ENCODE assay signal across 17 cellular contexts in the genomic region with DNA sequence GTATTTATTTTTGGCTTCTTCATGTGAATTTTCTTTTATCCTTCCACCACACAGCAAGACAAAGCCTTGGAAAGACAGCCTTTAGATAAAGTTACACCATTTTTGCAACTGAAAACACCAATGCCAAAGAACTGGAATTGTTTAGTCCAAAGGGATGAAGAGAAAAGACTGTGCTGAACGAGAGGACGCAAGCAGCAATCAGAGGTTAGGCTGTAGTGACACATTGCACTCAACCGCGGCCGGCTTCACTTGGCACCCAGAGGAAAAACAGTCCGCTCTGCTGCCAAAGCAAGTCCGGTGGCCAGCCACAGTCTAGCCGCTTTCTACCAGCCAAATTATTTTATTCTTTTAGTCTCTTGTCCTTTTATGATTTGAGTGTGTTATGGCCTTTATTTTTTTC. TPM values are rescaled to one million over a fixed set of nuclear protein-coding genes. Genes with fewer than 3 reads are reported as not detected.
DNase-seq lines count a peak whose midpoint lies in the region; ATAC-seq and TF ChIP-seq lines count a peak whose summit lies in the region.
"Had no signal": no experiment of that assay in that cellular context is flagged by ENCODE, and none has a peak within 500 bp of the region (broad histone marks: within the 10 kb centered on the region; RNA-seq: fewer than 3 reads in every experiment).

No MANE protein-coding gene starts in this region.

- H3K4me1 ChIP-seq in Karpas-422 (ENCODE audit: low read length), result no peaks in the 10 kb centered on the region
- peaks cover 0 to 66% (median 27%) of the 10 kb centered on the region in 4 donors for H3K4me1 ChIP-seq in right lobe of liver
- peaks cover 30% of the 10 kb centered on the region for H3K4me1 ChIP-seq in skeletal muscle satellite cell (ENCODE audit: control insufficient read depth, insufficient read depth, low read length)

- intact Hi-C loops in right lobe of liver (cut with DNase I) (no loop called here), CD14-positive monocyte (cut with micrococcal nuclease) (no loop called here)

- H3K4me2 ChIP-seq in Karpas-422 (ENCODE audit: low read depth, low read length, poor library complexity, severe bottlenecking) (no peak overlapping the region), skeletal muscle satellite cell (ENCODE audit: low read length) (peak overlapping the region; percentile 24)

- no peaks in the 10 kb centered on the region for H3K36me3 Mint-ChIP-seq in CD14-positive monocyte
- H3K36me3 Mint-ChIP-seq: IgD-negative memory B cell had no signal

- H3K27me3 Mint-ChIP-seq in CD14-positive monocyte (ENCODE audit: low read depth in 3 of 3), result peaks cover 0 to 1% (median 0%) of the 10 kb centered on the region in 3 donors
- H3K27me3 Mint-ChIP-seq: central memory CD8-positive, alpha-beta T cell; IgD-negative memory B cell had no signal

- no peaks in the 10 kb centered on the region for H3K4me1 Mint-ChIP-seq in CD14-positive monocyte
- H3K4me1 Mint-ChIP-seq: central memory CD8-positive, alpha-beta T cell; IgD-negative memory B cell had no signal

- H3K27me3 ChIP-seq in Karpas-422 (ENCODE audit: low read length) (no peaks in the 10 kb centered on the region), right lobe of liver (no peaks in the 10 kb centered on the region), skeletal muscle satellite cell (ENCODE audit: control insufficient read depth, insufficient read depth, low read length) (no peaks in the 10 kb centered on the region)

- 14% methylated on average over 5 of the region's 8 CpGs for WGBS in right lobe of liver (ENCODE audit: insufficient coverage, low coverage, low lambda C conversion rate, missing lambda C conversion rate)

- DNase-seq in Karpas-422 (peak; percentile 16), fibroblast of mammary gland (ENCODE audit: low read depth) (peak; percentile 54), right lobe of liver (peak; percentile 70 to 90 (median 87)), CD14-positive monocyte (ENCODE audit: low spot score) (no peak), T-helper 2 cell (no peak), NCI-H1105 treated with DMSO at 0.1 percent for 48 hours (lab: John Stamatoyannopoulos, UW) (no peak)
- DNase-seq in activated CD4-positive, alpha-beta T cell treated with anti-CD3 and anti-CD28 coated beads for 48 hours, result no peak
- DNase-seq: activated CD8-positive, alpha-beta memory T cell treated with anti-CD3 and anti-CD28 coated beads for 24 hours; activated gamma-delta T cell treated with Interleukin-2 at 50 U/mL for 16 hours; DMS79; NCI-H1694; T-helper 9 cell had no signal

- H3K79me2 ChIP-seq in Karpas-422 (ENCODE audit: low read length), result no peaks in the 10 kb centered on the region

- TF ChIP-seq CTCF in fibroblast of mammary gland (conservative IDR thresholded peaks at IDR 0.05; ENCODE audit: control insufficient read depth, insufficient read depth, low read depth, low read length) (no peak), right lobe of liver (IDR thresholded peaks at IDR 0.05) (no peak), CD14-positive monocyte (IDR thresholded peaks at IDR 0.05) (no peak)

- no peak overlapping the region for H3K4me3 ChIP-seq in Karpas-422 (ENCODE audit: low read length)
- H3K4me3 ChIP-seq in fibroblast of mammary gland (ENCODE audit: control insufficient read depth, low read depth, low read length), result no peak overlapping the region
- H3K4me3 ChIP-seq in right lobe of liver, result peak overlapping the region in 1 of 3 donors; percentile 33
- H3K4me3 ChIP-seq in skeletal muscle satellite cell (ENCODE audit: low read length), result no peak overlapping the region
- H3K4me3 ChIP-seq: skin epidermis had no signal

- no peak overlapping the region for H2AFZ ChIP-seq in Karpas-422 (ENCODE audit: low read length)

- H3K9ac ChIP-seq in Karpas-422 (ENCODE audit: low read length) (no peak overlapping the region), skeletal muscle satellite cell (ENCODE audit: low read depth, low read length) (no peak overlapping the region)

- H3K27ac ChIP-seq in Karpas-422 (ENCODE audit: low read length), result no peak overlapping the region
- H3K27ac ChIP-seq in right lobe of liver, result peak overlapping the region; percentile 35 to 88 (median 84)

- no peak for TF ChIP-seq POLR2A in right lobe of liver (IDR thresholded peaks at IDR 0.05)

- H3K9me2 ChIP-seq in Karpas-422 (replicated peaks; ENCODE audit: insufficient read depth, low read length), result no peaks in the 10 kb centered on the region

- peaks cover 0 to 12% (median 2%) of the 10 kb centered on the region in 7 donors for H3K9me3 Mint-ChIP-seq in CD14-positive monocyte
- H3K9me3 Mint-ChIP-seq: central memory CD8-positive, alpha-beta T cell; type B pancreatic cell had no signal

- H3K36me3 ChIP-seq in Karpas-422 (ENCODE audit: insufficient read depth, low read length), result no peaks in the 10 kb centered on the region
- H3K36me3 ChIP-seq in right lobe of liver, result no peaks in the 10 kb centered on the region
- no peaks in the 10 kb centered on the region for H3K36me3 ChIP-seq in skeletal muscle satellite cell (ENCODE audit: insufficient read depth, low read length)

- no peak overlapping the region for H3K4me3 Mint-ChIP-seq in CD14-positive monocyte
- H3K4me3 Mint-ChIP-seq: central memory CD8-positive, alpha-beta T cell; IgD-negative memory B cell; type B pancreatic cell had no signal

- no peaks in the 10 kb centered on the region for H4K20me1 ChIP-seq in Karpas-422 (ENCODE audit: insufficient read depth, low read depth, low read length)

- ATAC-seq in right lobe of liver, result peak; percentile 81 to 91 (median 86)

- no peak overlapping the region for H3K27ac Mint-ChIP-seq in CD14-positive monocyte
- H3K27ac Mint-ChIP-seq: IgD-negative memory B cell, type B pancreatic cell had no signal

- H3K9me3 ChIP-seq in Karpas-422 (ENCODE audit: low read length), result no peaks in the 10 kb centered on the region
- H3K9me3 ChIP-seq in right lobe of liver, result no peaks in the 10 kb centered on the region
- no peaks in the 10 kb centered on the region for H3K9me3 ChIP-seq in skeletal muscle satellite cell (replicated peaks; ENCODE audit: low read length)

RNA-seq across cellular contexts. Expression of a gene that starts 49.1 kb away (rescaled TPM):
- total RNA-seq in Karpas-422 (2014; rRNA removed; shearing (Covaris generic); ENCODE audit: low replicate concordance), result not detected in 2 replicates
- 10 to 100 TPM in 5 of 6 experiments, 1 to 10 TPM in 1; 9.1 to 37.5 (median 25.4) TPM for total RNA-seq in right lobe of liver
- 0.76 and 2.6 TPM in 2 replicates for total RNA-seq in skeletal muscle satellite cell (2012; rRNA removed)
- not detected for polyA plus RNA-seq in CD14-positive monocyte
- polyA plus RNA-seq: IgD-negative memory B cell had no signal

Comparison
In these comparisons a context has a peak if more than half of its experiments do, and no peak if none do; other contexts are left out.
1. DNase-seq: peak in Karpas-422 (single experiment), fibroblast of mammary gland (single experiment) and right lobe of liver (3 of 3); none in activated CD4-positive, alpha-beta T cell treated with anti-CD3 and anti-CD28 coated beads for 48 hours (single experiment), CD14-positive monocyte (single experiment), T-helper 2 cell (0 of 5) and NCI-H1105 treated with DMSO at 0.1 percent for 48 hours (single experiment).
2. RNA of a gene that starts 49.1 kb away (total RNA-seq): 9.1 to 37.5 TPM in right lobe of liver; not detected in Karpas-422; every median in the first group is over 10 times any median in the second.